In genomic region chr7:108002726-108003590, GRCh38 we compare ENCODE assay signal across 9 cellular contexts. TPM values are rescaled to one million over a fixed set of nuclear protein-coding genes. Genes with fewer than 3 reads are reported as not detected.
DNase-seq lines count a peak whose midpoint lies in the region; ATAC-seq and TF ChIP-seq lines count a peak whose summit lies in the region.
"Had no signal": no experiment of that assay in that cellular context is flagged by ENCODE, and none has a peak within 500 bp of the region (broad histone marks: within the 10 kb centered on the region; RNA-seq: fewer than 3 reads in every experiment).

Gene LAMB1, minus strand, starts transcription at chr7:108003161. Its CDS starts 276 bp downstream, at chr7:108002885.

- H3K4me1 ChIP-seq in KMS-11 (ENCODE audit: low read depth, poor library complexity, severe bottlenecking) (peaks cover 32% of the 10 kb centered on the region), aorta (ENCODE audit: control insufficient read depth in 1 of 2, insufficient read depth in 2 of 2, low read length in 2 of 2) (no peaks in the 10 kb centered on the region)

- no peaks in the 10 kb centered on the region for H3K36me3 Mint-ChIP-seq in activated CD4-positive, alpha-beta memory T cell treated with anti-CD3 and anti-CD28 coated beads, Interleukin-2, amount 10 ng/mL, durations not matched to agents 7 days and 5 days (ENCODE audit: low read depth)
- H3K36me3 Mint-ChIP-seq in naive B cell, result peaks cover 0 to 7% of the 10 kb centered on the region in 2 donors

- CTCF ChIA-PET in activated CD4-positive, alpha-beta memory T cell treated with anti-CD3 and anti-CD28 coated beads, Interleukin-2, amount 10 ng/mL, durations not matched to agents 7 days and 5 days (lab: Charles Lee), result no interaction called here

- H4K20me1 ChIP-seq in KMS-11 (ENCODE audit: insufficient read depth), result no peaks in the 10 kb centered on the region

- peak within 1 kb of the TSS; percentile 67 for H2AFZ ChIP-seq in KMS-11 (ENCODE audit: low read depth)

- peaks cover 13% of the 10 kb centered on the region for H3K4me1 Mint-ChIP-seq in activated CD4-positive, alpha-beta memory T cell treated with anti-CD3 and anti-CD28 coated beads, Interleukin-2, amount 10 ng/mL, durations not matched to agents 7 days and 5 days
- peaks cover 17 to 30% (median 24%) of the 10 kb centered on the region in 3 donors for H3K4me1 Mint-ChIP-seq in naive B cell

- ATAC-seq in naive B cell (ENCODE audit: low read depth in 2 of 2) (peak in 1 of 2 donors; percentile 20), aorta (ENCODE audit: low FRiP score) (peak; percentile 75), HG02852 (IDR thresholded peaks at IDR 0.05; ENCODE audit: unreplicated experiment) (no peak)

- WGBS in aorta, 2 donors, result 0% methylated on average over 62 to 75 of the region's 75 CpGs

- no peak within 1 kb of the TSS for H3K4me3 ChIP-seq in KMS-11 (IDR thresholded peaks at IDR 0.05; ENCODE audit: insufficient read depth, low read depth, low read length)
- H3K4me3 ChIP-seq in fibroblast of mammary gland (ENCODE audit: control insufficient read depth, low read depth, low read length), result peak within 1 kb of the TSS; percentile 89
- H3K4me3 ChIP-seq in aorta (ENCODE audit: low read length in 2 of 2), result peak within 1 kb of the TSS; percentile 54 to 81

- intact Hi-C loops in aorta (cut with DNase I), result loop anchor here in 1 of 2 donors (5.0 kb wide), 3 partner anchors 46 to 111 kb away; partner anchors contain the start of gene DLD

- TF ChIP-seq CTCF in KMS-11 (conservative IDR thresholded peaks at IDR 0.05; ENCODE audit: low read depth, low read length) (no peak), fibroblast of mammary gland (conservative IDR thresholded peaks at IDR 0.05; ENCODE audit: control insufficient read depth, insufficient read depth, low read depth, low read length) (no peak)

- no peaks in the 10 kb centered on the region for H3K79me2 ChIP-seq in KMS-11 (ENCODE audit: insufficient read depth, low read depth)

- H3K27ac Mint-ChIP-seq in activated CD4-positive, alpha-beta memory T cell treated with anti-CD3 and anti-CD28 coated beads, Interleukin-2, amount 10 ng/mL, durations not matched to agents 7 days and 5 days, result no peak within 1 kb of the TSS
- H3K27ac Mint-ChIP-seq in naive B cell, result peak within 1 kb of the TSS in 1 of 6 donors; percentile 28

- no peaks in the 10 kb centered on the region for H3K9me3 Mint-ChIP-seq in activated CD4-positive, alpha-beta memory T cell treated with anti-CD3 and anti-CD28 coated beads, Interleukin-2, amount 10 ng/mL, durations not matched to agents 7 days and 5 days
- peaks cover 0 to 5% (median 1%) of the 10 kb centered on the region in 7 donors for H3K9me3 Mint-ChIP-seq in naive B cell

- POLR2A ChIA-PET in activated CD4-positive, alpha-beta memory T cell treated with anti-CD3 and anti-CD28 coated beads, Interleukin-2, amount 10 ng/mL, durations not matched to agents 7 days and 5 days (lab: Charles Lee), result interaction anchor here (0.9 kb wide), 1 partner anchor 13 kb away, joined by 3 read pairs; no protein-coding TSS in a partner anchor

- peak within 1 kb of the TSS; percentile 17; the same call in 1 of the 2 replicates for H3K9ac ChIP-seq in KMS-11

- peak within 1 kb of the TSS; percentile 43; the same call in 1 of the 2 replicates for H3K4me2 ChIP-seq in KMS-11

- H3K27ac ChIP-seq in KMS-11 (no peak within 1 kb of the TSS), aorta (ENCODE audit: low read depth in 1 of 2, low read length in 2 of 2) (peak within 1 kb of the TSS in 1 of 2 donors; percentile 45)

- peak within 1 kb of the TSS; percentile 39 for H3K4me3 Mint-ChIP-seq in activated CD4-positive, alpha-beta memory T cell treated with anti-CD3 and anti-CD28 coated beads, Interleukin-2, amount 10 ng/mL, durations not matched to agents 7 days and 5 days
- H3K4me3 Mint-ChIP-seq in naive B cell, result peak within 1 kb of the TSS; percentile 64 to 87 (median 80)

- no peaks in the 10 kb centered on the region for H3K9me3 ChIP-seq in aorta (ENCODE audit: control insufficient read depth, low read length)

- H3K36me3 ChIP-seq in KMS-11 (ENCODE audit: insufficient read depth) (no peaks in the 10 kb centered on the region), aorta (ENCODE audit: control insufficient read depth in 1 of 2, insufficient read depth in 2 of 2, low read length in 1 of 2) (no peaks in the 10 kb centered on the region)

- H3K27me3 Mint-ChIP-seq in activated CD4-positive, alpha-beta memory T cell treated with anti-CD3 and anti-CD28 coated beads, Interleukin-2, amount 10 ng/mL, durations not matched to agents 7 days and 5 days, result peaks cover 64% of the 10 kb centered on the region
- H3K27me3 Mint-ChIP-seq in naive B cell, result peaks cover 55 to 69% (median 60%) of the 10 kb centered on the region in 3 donors

- H3K27me3 ChIP-seq in KMS-11 (ENCODE audit: insufficient read depth, low read depth), result no peaks in the 10 kb centered on the region
- H3K27me3 ChIP-seq in aorta (ENCODE audit: control insufficient read depth in 1 of 2, insufficient read depth in 2 of 2, low read length in 1 of 2), result no peaks in the 10 kb centered on the region

- DNase-seq in DMS 273 (lab: John Stamatoyannopoulos, UW; ENCODE audit: unreplicated experiment), result peak; percentile 95
- no peak for DNase-seq in activated CD4-positive, alpha-beta memory T cell treated with anti-CD3 and anti-CD28 coated beads, Interleukin-2, amount 10 ng/mL, durations not matched to agents 7 days and 5 days
- DNase-seq in fibroblast of mammary gland (ENCODE audit: low read depth), result peak; percentile 76
- no peak for DNase-seq in naive B cell
- DNase-seq in aorta, result peak; percentile 77 to 89
- no peak for DNase-seq in T-helper 9 cell

RNA-seq across cellular contexts. Expression of gene LAMB1, which starts in this region (rescaled TPM):
- not detected for total RNA-seq in activated CD4-positive, alpha-beta memory T cell treated with anti-CD3 and anti-CD28 coated beads, Interleukin-2, amount 10 ng/mL, durations not matched to agents 7 days and 5 days
- 1 to 10 TPM in 1 of 6 donors, under 1 TPM in 1, not detected in 4; 0.82 to 1.1 TPM for polyA plus RNA-seq in naive B cell (ENCODE audit: low read depth in 6 of 6)
- total RNA-seq in aorta, result 100 to 1,000 TPM; 120 to 196 TPM
- 100 to 1,000 TPM in 1 of 2 donors, 10 to 100 TPM in 1; 32.3 to 237 TPM for polyA plus RNA-seq in aorta
- total RNA-seq: T-helper 1 cell treated with Interleukin-12 subunit alpha and Interleukin-12 subunit beta and Interleukin-4 antibody, amounts not matched to agents 30 ng/mL and 1 ng/mL, for 36 hours had no signal

Comparison
In these comparisons a context has a peak if more than half of its experiments do, and no peak if none do; other contexts are left out.
1. RNA of gene LAMB1 (total RNA-seq): 120 to 196 TPM in aorta; not detected in activated CD4-positive, alpha-beta memory T cell treated with anti-CD3 and anti-CD28 coated beads, Interleukin-2, amount 10 ng/mL, durations not matched to agents 7 days and 5 days; every median in the first group is over 100 times any median in the second.
2. RNA of gene LAMB1 (polyA plus RNA-seq): 32.3 to 237 TPM in aorta; 0.82 to 1.1 TPM in naive B cell; every median in the first group is over 10 times any median in the second.
3. DNase-seq: peak in DMS 273 (single experiment), fibroblast of mammary gland (single experiment) and aorta (2 of 2); none in activated CD4-positive, alpha-beta memory T cell treated with anti-CD3 and anti-CD28 coated beads, Interleukin-2, amount 10 ng/mL, durations not matched to agents 7 days and 5 days (single experiment), naive B cell (single experiment) and T-helper 9 cell (single experiment).